In genomic region chr1:207084241-207084640, GRCh38 we compare ENCODE assay signal across 14 cellular contexts. TPM values are rescaled to one million over a fixed set of nuclear protein-coding genes. Genes with fewer than 3 reads are reported as not detected.
"Had no signal": no experiment of that assay in that cellular context is flagged by ENCODE, and none has a peak within 500 bp of the region (broad histone marks: within the 10 kb centered on the region; RNA-seq: fewer than 3 reads in every experiment).

No MANE protein-coding gene starts in this region.

- H3K9me3 ChIP-seq: esophagus muscularis mucosa, ovary, tibial nerve had no signal

- H3K4me3 ChIP-seq: esophagus muscularis mucosa, ovary, tibial nerve had no signal

- H3K36me3 ChIP-seq: ovary had no signal

- H3K27ac ChIP-seq: esophagus muscularis mucosa, ovary, tibial nerve had no signal

- DNase-seq: activated gamma-delta T cell, aorta, kidney had no signal

- H3K27me3 ChIP-seq: esophagus muscularis mucosa, ovary, tibial nerve had no signal

RNA-seq across cellular contexts. Expression of gene C4BPB, which starts 4.4 kb away (rescaled TPM):
- total RNA-seq: myocyte, neural crest cell, renal cortical epithelial cell, skeletal muscle tissue had no signal

RNA-seq across cellular contexts. Expression of gene C4BPA, which starts 19.8 kb away (rescaled TPM):
- total RNA-seq: activated CD4-positive, alpha-beta memory T cell treated with anti-CD3 and anti-CD28 coated beads for 36 hours; activated naive CD8-positive, alpha-beta T cell treated with anti-CD3 and anti-CD28 coated beads for 36 hours; mesenteric fat pad; myocyte; neural crest cell; T-helper 2 cell treated with Interferon-gamma antibody and Interleukin-4, amounts not matched to agents 100 ng/mL and 5 ng/mL, for 36 hours; tibial nerve had no signal

RNA-seq across cellular contexts. Expression of gene C1orf116, which starts 51.7 kb away (rescaled TPM):
- total RNA-seq: activated CD4-positive, alpha-beta memory T cell treated with anti-CD3 and anti-CD28 coated beads for 36 hours; skeletal muscle tissue; T-helper 2 cell treated with Interferon-gamma antibody and Interleukin-4, amounts not matched to agents 100 ng/mL and 5 ng/mL, for 36 hours had no signal
